Comparison of ENCODE assay signal across 1 cellular context in the genomic region with DNA sequence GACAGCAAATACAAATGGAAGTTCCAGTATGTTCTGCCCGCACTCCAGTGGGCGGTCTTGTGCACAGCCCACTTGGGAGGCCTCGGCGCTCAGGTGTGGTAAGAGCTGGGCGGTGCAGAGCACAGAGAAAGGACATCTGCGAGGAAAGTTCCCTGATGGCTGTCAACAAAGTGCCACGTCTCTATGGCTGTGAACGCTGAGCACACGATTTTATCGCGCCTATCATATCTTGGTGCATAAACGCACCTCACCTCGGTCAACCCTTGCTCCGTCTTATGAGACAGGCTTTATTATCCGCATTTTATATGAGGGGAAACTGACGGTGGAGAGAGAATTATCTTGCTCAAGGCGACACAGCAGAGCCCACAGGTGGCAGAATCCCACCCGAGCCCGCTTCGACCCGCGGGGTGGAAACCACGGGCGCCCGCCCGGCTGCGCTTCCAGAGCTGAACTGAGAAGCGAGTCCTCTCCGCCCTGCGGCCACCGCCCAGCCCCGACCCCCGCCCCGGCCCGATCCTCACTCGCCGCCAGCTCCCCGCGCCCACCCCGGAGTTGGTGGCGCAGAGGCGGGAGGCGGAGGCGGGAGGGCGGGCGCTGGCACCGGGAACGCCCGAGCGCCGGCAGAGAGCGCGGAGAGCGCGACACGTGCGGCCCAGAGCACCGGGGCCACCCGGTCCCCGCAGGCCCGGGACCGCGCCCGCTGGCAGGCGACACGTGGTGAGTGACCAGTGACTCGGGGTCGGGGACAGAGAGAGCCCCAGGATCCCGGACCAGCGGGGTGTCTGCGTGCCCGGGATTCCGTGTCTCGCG.
TF ChIP-seq lines count a peak whose summit lies in the region.

A gene with protein sequence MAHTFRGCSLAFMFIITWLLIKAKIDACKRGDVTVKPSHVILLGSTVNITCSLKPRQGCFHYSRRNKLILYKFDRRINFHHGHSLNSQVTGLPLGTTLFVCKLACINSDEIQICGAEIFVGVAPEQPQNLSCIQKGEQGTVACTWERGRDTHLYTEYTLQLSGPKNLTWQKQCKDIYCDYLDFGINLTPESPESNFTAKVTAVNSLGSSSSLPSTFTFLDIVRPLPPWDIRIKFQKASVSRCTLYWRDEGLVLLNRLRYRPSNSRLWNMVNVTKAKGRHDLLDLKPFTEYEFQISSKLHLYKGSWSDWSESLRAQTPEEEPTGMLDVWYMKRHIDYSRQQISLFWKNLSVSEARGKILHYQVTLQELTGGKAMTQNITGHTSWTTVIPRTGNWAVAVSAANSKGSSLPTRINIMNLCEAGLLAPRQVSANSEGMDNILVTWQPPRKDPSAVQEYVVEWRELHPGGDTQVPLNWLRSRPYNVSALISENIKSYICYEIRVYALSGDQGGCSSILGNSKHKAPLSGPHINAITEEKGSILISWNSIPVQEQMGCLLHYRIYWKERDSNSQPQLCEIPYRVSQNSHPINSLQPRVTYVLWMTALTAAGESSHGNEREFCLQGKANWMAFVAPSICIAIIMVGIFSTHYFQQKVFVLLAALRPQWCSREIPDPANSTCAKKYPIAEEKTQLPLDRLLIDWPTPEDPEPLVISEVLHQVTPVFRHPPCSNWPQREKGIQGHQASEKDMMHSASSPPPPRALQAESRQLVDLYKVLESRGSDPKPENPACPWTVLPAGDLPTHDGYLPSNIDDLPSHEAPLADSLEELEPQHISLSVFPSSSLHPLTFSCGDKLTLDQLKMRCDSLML (plus strand): TSS at position 623 of the 810 bp plus-strand sequence. CDS start 12,496 bp downstream, outside the sequence.

TF ChIP-seq in IMR-90, 13 proteins besides CTCF, POLR2A, EP300 and RAD21:
- TF ChIP-seq RCOR1 (IDR thresholded peaks at IDR 0.05; ENCODE audit: insufficient replicate concordance, low read length) (no peak), BHLHE40 (IDR thresholded peaks at IDR 0.05; ENCODE audit: low read depth, low read length) (no peak), NFE2L2 (IDR thresholded peaks at IDR 0.05; ENCODE audit: low read depth, low read length) (no peak), FOS (IDR thresholded peaks at IDR 0.05; ENCODE audit: low read depth, low read length) (no peak), MAZ (IDR thresholded peaks at IDR 0.05; ENCODE audit: borderline replicate concordance, low read depth, low read length) (no peak)
